In the genomic region with DNA sequence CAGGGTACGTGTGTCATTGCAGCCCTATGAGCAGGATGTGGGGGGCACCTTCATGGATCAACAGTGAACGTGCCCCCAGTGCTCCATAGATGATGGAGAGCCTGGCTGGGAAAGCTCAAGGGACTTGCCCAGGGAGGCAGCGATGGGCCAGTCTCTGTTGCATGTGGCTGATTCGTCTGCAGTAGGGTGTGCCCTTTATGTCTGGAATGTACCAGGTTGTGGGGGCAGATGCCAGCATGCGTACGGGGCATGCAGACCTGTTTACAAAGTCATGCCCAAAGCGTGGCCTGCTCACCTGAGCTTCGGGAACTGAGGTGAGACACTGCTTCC, we compare ENCODE assay signal across 18 cellular contexts.
"Had no signal": no experiment of that assay in that cellular context is flagged by ENCODE, and none has a peak within 500 bp of the region (broad histone marks: within the 10 kb centered on the region; RNA-seq: fewer than 3 reads in every experiment).

No MANE protein-coding gene starts in this region.

- H3K9me3 Mint-ChIP-seq: activated CD4-positive, alpha-beta memory T cell treated with anti-CD3 and anti-CD28 coated beads for 36 hours; dendritic cell treated with granulocyte-macrophage colony-stimulating factor and Interleukin-4, amounts not matched to agents 40 ng/mL and 50 ng/mL, for 4 days; mesothelial cell of epicardium; natural killer cell; stimulated activated naive CD8-positive, alpha-beta T cell treated with anti-CD3 and anti-CD28 coated beads, Interleukin-15, amount 100 ng/mL, for 72 hours; T-helper 1 cell treated with Interleukin-12 subunit alpha and Interleukin-12 subunit beta and Interleukin-4 antibody, amounts not matched to agents 30 μg/mL and 1 μg/mL, for 36 hours had no signal

- H3K36me3 Mint-ChIP-seq: activated naive CD8-positive, alpha-beta T cell had no signal

- H3K27me3 ChIP-seq: heart right ventricle, suprapubic skin, transverse colon, uterus had no signal

- H3K4me1 ChIP-seq: uterus had no signal

- H3K4me3 ChIP-seq: heart right ventricle, suprapubic skin, transverse colon, uterus had no signal

- H3K27me3 Mint-ChIP-seq: activated CD4-positive, alpha-beta memory T cell treated with anti-CD3 and anti-CD28 coated beads for 36 hours; activated naive CD8-positive, alpha-beta T cell; dendritic cell treated with granulocyte-macrophage colony-stimulating factor and Interleukin-4, amounts not matched to agents 40 ng/mL and 50 ng/mL, for 4 days; progenitor cell of endocrine pancreas; stimulated activated naive CD8-positive, alpha-beta T cell treated with anti-CD3 and anti-CD28 coated beads, Interleukin-15, amount 100 ng/mL, for 72 hours had no signal

- H3K27ac ChIP-seq: suprapubic skin, transverse colon, uterus had no signal

- DNase-seq: activated CD4-positive, alpha-beta memory T cell treated with anti-CD3 and anti-CD28 coated beads for 36 hours; activated CD4-positive, alpha-beta T cell treated with anti-CD3 and anti-CD28 coated beads for 48 hours; activated CD4-positive, CD25-positive, alpha-beta regulatory T cell; amniotic stem cell; effector CD4-positive, alpha-beta T cell; foreskin fibroblast; heart right ventricle; natural killer cell; stimulated activated CD4-positive, alpha-beta T cell treated with anti-CD3 and anti-CD28 coated beads, Interleukin-4, amount 100 ng/mL, for 24 hours; stimulated activated naive CD8-positive, alpha-beta T cell treated with anti-CD3 and anti-CD28 coated beads, Interleukin-15, amount 100 ng/mL, for 72 hours; transverse colon; uterus had no signal

- H3K36me3 ChIP-seq: uterus had no signal

- ATAC-seq: natural killer cell; stimulated activated naive CD8-positive, alpha-beta T cell treated with anti-CD3 and anti-CD28 coated beads, Interleukin-15, amount 100 ng/mL, for 72 hours had no signal

- H3K9me3 ChIP-seq: heart right ventricle, suprapubic skin, transverse colon, uterus had no signal

- H3K4me3 Mint-ChIP-seq: activated CD4-positive, alpha-beta memory T cell treated with anti-CD3 and anti-CD28 coated beads for 36 hours; activated naive CD8-positive, alpha-beta T cell; dendritic cell treated with granulocyte-macrophage colony-stimulating factor and Interleukin-4, amounts not matched to agents 40 ng/mL and 50 ng/mL, for 4 days; mesothelial cell of epicardium; natural killer cell; stimulated activated naive CD8-positive, alpha-beta T cell treated with anti-CD3 and anti-CD28 coated beads, Interleukin-15, amount 100 ng/mL, for 72 hours; T-helper 1 cell treated with Interleukin-12 subunit alpha and Interleukin-12 subunit beta and Interleukin-4 antibody, amounts not matched to agents 30 μg/mL and 1 μg/mL, for 36 hours had no signal

- H3K27ac Mint-ChIP-seq: activated naive CD8-positive, alpha-beta T cell; dendritic cell treated with granulocyte-macrophage colony-stimulating factor and Interleukin-4, amounts not matched to agents 40 ng/mL and 50 ng/mL, for 4 days; mesothelial cell of epicardium; natural killer cell; progenitor cell of endocrine pancreas; stimulated activated naive CD8-positive, alpha-beta T cell treated with anti-CD3 and anti-CD28 coated beads, Interleukin-15, amount 100 ng/mL, for 72 hours; T-helper 1 cell treated with Interleukin-12 subunit alpha and Interleukin-12 subunit beta and Interleukin-4 antibody, amounts not matched to agents 30 μg/mL and 1 μg/mL, for 36 hours had no signal
